21 cellular contexts compared by ENCODE assay signal in genomic region chr10:14803827-14804226, GRCh38. TPM values are rescaled to one million over a fixed set of nuclear protein-coding genes. Genes with fewer than 3 reads are reported as not detected.
DNase-seq lines count a peak whose midpoint lies in the region; ATAC-seq, FAIRE-seq and TF ChIP-seq lines count a peak whose summit lies in the region.
"Had no signal": no experiment of that assay in that cellular context is flagged by ENCODE, and none has a peak within 500 bp of the region (broad histone marks: within the 10 kb centered on the region; RNA-seq: fewer than 3 reads in every experiment).

No MANE protein-coding gene starts in this region.

- H3K4me2 ChIP-seq in hepatocyte = no peak overlapping the region
- H3K4me2 ChIP-seq: A549 had no signal

- peak; percentile 44 for FAIRE-seq in RCC 7860 (lab: Jason Lieb, UNC)
- FAIRE-seq: A549, D721Med, G401.6, GM12891 had no signal

- H3K79me2 ChIP-seq in hepatocyte = no peaks in the 10 kb centered on the region

- no peak for DNase-seq in RCC 7860 (ENCODE audit: low spot score)
- DNase-seq in renal cortical epithelial cell (ENCODE audit: low read depth) = peak; percentile 65
- DNase-seq in SHP77 (lab: John Stamatoyannopoulos, UW) = no peak
- no peak for DNase-seq in hepatocyte (ENCODE audit: low spot score)
- DNase-seq: AML-193; Caco-2; Calu3; CD4-positive, alpha-beta T cell; CD8-positive, alpha-beta T cell; DMS79 treated with DMSO at 0.1 percent for 48 hours; GF-D8 had no signal

- ATAC-seq in GM18861 (IDR thresholded peaks at IDR 0.05; ENCODE audit: unreplicated experiment) (peak; percentile 45), HG03378 (IDR thresholded peaks at IDR 0.05; ENCODE audit: unreplicated experiment) (peak; percentile 44)
- ATAC-seq in activated CD4-positive, CD25-positive, alpha-beta regulatory T cell treated with anti-CD3 and anti-CD28 coated beads, Interleukin-2, amount 50 U/mL, for 24 hours = no peak
- ATAC-seq: A549; CD8-positive, alpha-beta T cell had no signal

- H3K36me3 ChIP-seq in hepatocyte (replicated peaks; ENCODE audit: insufficient read depth, low read depth) = no peaks in the 10 kb centered on the region
- H3K36me3 ChIP-seq: BLaER1 treated with 17β-estradiol and CSF1 and Interleukin-3, amounts not matched to agents 10 nM and 100 nM had no signal

- TF ChIP-seq CTCF in hepatocyte (IDR thresholded peaks at IDR 0.05; ENCODE audit: poor library complexity) = no peak

- H2AFZ ChIP-seq in hepatocyte = no peak overlapping the region

- no peaks in the 10 kb centered on the region for H3K27me3 ChIP-seq in hepatocyte
- H3K27me3 ChIP-seq: BLaER1 treated with 17β-estradiol and CSF1 and Interleukin-3, amounts not matched to agents 10 nM and 100 nM had no signal

- H3K9me3 ChIP-seq in hepatocyte (ENCODE audit: low read depth) = no peaks in the 10 kb centered on the region
- H3K9me3 ChIP-seq: A549; BLaER1 treated with 17β-estradiol and CSF1 and Interleukin-3, amounts not matched to agents 10 nM and 100 nM; Caco-2 had no signal

- no peaks in the 10 kb centered on the region for H4K20me1 ChIP-seq in hepatocyte (ENCODE audit: insufficient read depth, poor library complexity, severe bottlenecking)
- H4K20me1 ChIP-seq: BLaER1 treated with 17β-estradiol and CSF1 and Interleukin-3, amounts not matched to agents 10 nM and 100 nM had no signal

- 86% methylated on average over 1 of the region's 1 CpG for WGBS in hepatocyte (ENCODE audit: low lambda C conversion rate, missing lambda C conversion rate)

- H3K27ac ChIP-seq in hepatocyte = no peak overlapping the region
- H3K27ac ChIP-seq: 22Rv1; A549; BLaER1 treated with 17β-estradiol and CSF1 and Interleukin-3, amounts not matched to agents 10 nM and 100 nM; C4-2B had no signal

- no peaks in the 10 kb centered on the region for H3K9me2 ChIP-seq in hepatocyte (replicated peaks; ENCODE audit: insufficient read depth)

- H3K4me3 ChIP-seq in hepatocyte = no peak overlapping the region
- H3K4me3 ChIP-seq: A549; BLaER1 treated with 17β-estradiol and CSF1 and Interleukin-3, amounts not matched to agents 10 nM and 100 nM had no signal

- no peaks in the 10 kb centered on the region for H3K4me1 ChIP-seq in hepatocyte (ENCODE audit: insufficient read depth)
- H3K4me1 ChIP-seq: A549 had no signal

RNA-seq across cellular contexts. Expression of gene FAM107B, which starts 29.1 kb away (rescaled TPM):
- total RNA-seq in renal cortical epithelial cell = 55.2 and 127 TPM in 2 replicates
- 84.8 and 85.5 TPM in 2 replicates for total RNA-seq in hepatocyte
- polyA plus RNA-seq in hepatocyte = 73.3 and 85.9 TPM in 2 replicates

RNA-seq across cellular contexts. Expression of gene CDNF, which starts 34.0 kb away (rescaled TPM):
- 0.55 TPM in 1 of 2 replicates, not detected in the other for total RNA-seq in renal cortical epithelial cell
- 3.1 and 7.6 TPM in 2 replicates for total RNA-seq in hepatocyte
- polyA plus RNA-seq in hepatocyte = 2.3 and 2.4 TPM in 2 replicates

RNA-seq across cellular contexts. Expression of gene HSPA14, which starts 34.3 kb away (rescaled TPM):
- total RNA-seq in renal cortical epithelial cell (9.5 and 13.7 TPM in 2 replicates), hepatocyte (12.8 and 20.2 TPM in 2 replicates)
- polyA plus RNA-seq in hepatocyte = 9.9 and 13.8 TPM in 2 replicates

RNA-seq across cellular contexts. Expression of gene MSANTD7, which starts 34.3 kb away (rescaled TPM):
- 17.6 and 20.7 TPM in 2 replicates for total RNA-seq in renal cortical epithelial cell
- total RNA-seq in hepatocyte = 13.3 and 14.0 TPM in 2 replicates
- 9.2 and 11.6 TPM in 2 replicates for polyA plus RNA-seq in hepatocyte

Comparison
In these comparisons a context has a peak if more than half of its experiments do, and no peak if none do; other contexts are left out.
1. ATAC-seq: peak in GM18861 (single experiment) and HG03378 (single experiment); none in activated CD4-positive, CD25-positive, alpha-beta regulatory T cell treated with anti-CD3 and anti-CD28 coated beads, Interleukin-2, amount 50 U/mL, for 24 hours (0 of 2).